8 cellular contexts compared by ENCODE assay signal in the genomic region with DNA sequence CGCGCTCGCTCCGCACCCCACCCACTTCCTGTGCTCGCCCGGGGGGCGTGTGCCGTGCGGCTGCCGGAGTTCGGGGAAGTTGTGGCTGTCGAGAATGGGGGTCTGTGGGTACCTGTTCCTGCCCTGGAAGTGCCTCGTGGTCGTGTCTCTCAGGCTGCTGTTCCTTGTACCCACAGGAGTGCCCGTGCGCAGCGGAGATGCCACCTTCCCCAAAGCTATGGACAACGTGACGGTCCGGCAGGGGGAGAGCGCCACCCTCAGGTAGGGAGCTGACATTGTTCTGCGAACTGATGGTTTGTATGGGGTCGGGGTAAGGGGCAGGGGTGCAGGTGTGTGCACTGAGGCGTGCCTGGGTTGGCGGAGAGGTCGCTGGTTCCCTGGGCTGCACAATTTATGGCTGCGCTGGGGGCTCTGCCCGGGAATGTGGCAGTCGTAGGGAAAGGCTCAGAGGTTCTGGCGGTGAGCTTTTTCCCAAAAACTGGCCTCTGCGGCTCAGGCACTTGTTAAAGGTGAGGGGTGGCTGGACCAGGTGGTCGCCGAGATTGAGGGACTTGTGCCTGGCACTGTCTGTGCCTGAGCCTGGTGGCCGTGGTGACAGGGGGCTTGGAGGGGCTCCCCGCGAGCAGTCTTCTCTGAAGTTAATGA.
DNase-seq lines count a peak whose midpoint lies in the region; ATAC-seq, FAIRE-seq and TF ChIP-seq lines count a peak whose summit lies in the region.
"Not testable (repeated sequence)": the region's sequence is repeated elsewhere in the genome, so short reads cannot be mapped to it uniquely, and the experiment has no call there.

No MANE protein-coding gene starts in this region.

- peak overlapping the region; percentile 83 for H3K4me3 Mint-ChIP-seq in progenitor cell of endocrine pancreas (ENCODE audit: low read depth)

- peak overlapping the region; percentile 95 for H3K4me3 ChIP-seq in brain microvascular endothelial cell (ENCODE audit: low read depth, low read length)
- H3K4me3 ChIP-seq in fibroblast of mammary gland (ENCODE audit: control insufficient read depth, low read depth, low read length) = peak overlapping the region; percentile 72

- FAIRE-seq in urothelium cell line (lab: Jason Lieb, UNC) = peak; percentile 48

- not testable (repeated sequence) for H3K27me3 ChIP-seq in brain microvascular endothelial cell (replicated peaks)

- peaks cover 70% of the 10 kb centered on the region for H3K27me3 Mint-ChIP-seq in progenitor cell of endocrine pancreas

- H3K27ac Mint-ChIP-seq in progenitor cell of endocrine pancreas = not testable (repeated sequence)

- not testable (repeated sequence) for DNase-seq in GM10266 (ENCODE audit: extremely low spot score); brain microvascular endothelial cell; fibroblast of mammary gland (ENCODE audit: low read depth); progenitor cell of endocrine pancreas (ENCODE audit: low spot score, unreplicated experiment); urothelium cell line (ENCODE audit: low spot score)
- DNase-seq in NCI-H748 treated with DMSO at 0.1 percent for 48 hours (lab: John Stamatoyannopoulos, UW) (peak; percentile 36), iPS-NIHi7 (ENCODE audit: extremely low spot score) (peak; percentile 79)

- H3K9me3 Mint-ChIP-seq in progenitor cell of endocrine pancreas (ENCODE audit: low read depth) = not testable (repeated sequence)

- in situ Hi-C loops in brain microvascular endothelial cell (cut with HindIII; ENCODE audit: low pct_ligation_motif_present, low sequenced_read_pairs) = loop anchor here (25.0 kb wide), 2 partner anchors 174 to 201 kb away; no protein-coding TSS in a partner anchor

- H3K4me1 Mint-ChIP-seq in progenitor cell of endocrine pancreas (ENCODE audit: low read depth) = not testable (repeated sequence)

- H3K36me3 ChIP-seq in brain microvascular endothelial cell (replicated peaks) = not testable (repeated sequence)

- peak overlapping the region; percentile 92 for H3K27ac ChIP-seq in brain microvascular endothelial cell

- ATAC-seq in HG02938 (IDR thresholded peaks at IDR 0.05; ENCODE audit: unreplicated experiment) = peak; percentile 56

- not testable (repeated sequence) for H3K36me3 Mint-ChIP-seq in progenitor cell of endocrine pancreas (ENCODE audit: insufficient read depth)

- TF ChIP-seq CTCF in GM10266 (IDR thresholded peaks at IDR 0.05; ENCODE audit: control insufficient read depth, insufficient read depth, low read depth, missing control alignments) = peak; percentile 34
- peak; percentile 61 for TF ChIP-seq CTCF in brain microvascular endothelial cell (IDR thresholded peaks at IDR 0.05; ENCODE audit: low read depth, low read length, missing control alignments)
- TF ChIP-seq CTCF in fibroblast of mammary gland (conservative IDR thresholded peaks at IDR 0.05; ENCODE audit: control insufficient read depth, insufficient read depth, low read depth, low read length) = peak; percentile 20
- peak; percentile 63 for TF ChIP-seq CTCF in progenitor cell of endocrine pancreas (IDR thresholded peaks at IDR 0.05; ENCODE audit: unreplicated experiment)
